ENCODE assay signal across 1 cellular context in genomic region chr3:50519471-50520089, GRCh38.
A peak's percentile ranks its signal among the peaks of the same experiment; 100 is the strongest.
TF ChIP-seq lines count a peak whose summit lies in the region.

No MANE protein-coding gene starts in this region.

TF ChIP-seq in GM12878, 131 proteins besides CTCF, POLR2A, EP300 and RAD21:
- TF ChIP-seq TARDBP (IDR thresholded peaks at IDR 0.05; ENCODE audit: borderline replicate concordance) (no peak), SMC3 (IDR thresholded peaks at IDR 0.05; ENCODE audit: borderline replicate concordance, low read length) (peak; percentile 87), IKZF1 (conservative IDR thresholded peaks at IDR 0.05) (peak; percentile 30; the same call in 1 of the 2 replicates), NFIC (IDR thresholded peaks at IDR 0.05; ENCODE audit: low read depth, low read length) (no peak)
- TF ChIP-seq, protein P1, sequence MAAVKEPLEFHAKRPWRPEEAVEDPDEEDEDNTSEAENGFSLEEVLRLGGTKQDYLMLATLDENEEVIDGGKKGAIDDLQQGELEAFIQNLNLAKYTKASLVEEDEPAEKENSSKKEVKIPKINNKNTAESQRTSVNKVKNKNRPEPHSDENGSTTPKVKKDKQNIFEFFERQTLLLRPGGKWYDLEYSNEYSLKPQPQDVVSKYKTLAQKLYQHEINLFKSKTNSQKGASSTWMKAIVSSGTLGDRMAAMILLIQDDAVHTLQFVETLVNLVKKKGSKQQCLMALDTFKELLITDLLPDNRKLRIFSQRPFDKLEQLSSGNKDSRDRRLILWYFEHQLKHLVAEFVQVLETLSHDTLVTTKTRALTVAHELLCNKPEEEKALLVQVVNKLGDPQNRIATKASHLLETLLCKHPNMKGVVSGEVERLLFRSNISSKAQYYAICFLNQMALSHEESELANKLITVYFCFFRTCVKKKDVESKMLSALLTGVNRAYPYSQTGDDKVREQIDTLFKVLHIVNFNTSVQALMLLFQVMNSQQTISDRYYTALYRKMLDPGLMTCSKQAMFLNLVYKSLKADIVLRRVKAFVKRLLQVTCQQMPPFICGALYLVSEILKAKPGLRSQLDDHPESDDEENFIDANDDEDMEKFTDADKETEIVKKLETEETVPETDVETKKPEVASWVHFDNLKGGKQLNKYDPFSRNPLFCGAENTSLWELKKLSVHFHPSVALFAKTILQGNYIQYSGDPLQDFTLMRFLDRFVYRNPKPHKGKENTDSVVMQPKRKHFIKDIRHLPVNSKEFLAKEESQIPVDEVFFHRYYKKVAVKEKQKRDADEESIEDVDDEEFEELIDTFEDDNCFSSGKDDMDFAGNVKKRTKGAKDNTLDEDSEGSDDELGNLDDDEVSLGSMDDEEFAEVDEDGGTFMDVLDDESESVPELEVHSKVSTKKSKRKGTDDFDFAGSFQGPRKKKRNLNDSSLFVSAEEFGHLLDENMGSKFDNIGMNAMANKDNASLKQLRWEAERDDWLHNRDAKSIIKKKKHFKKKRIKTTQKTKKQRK (IDR thresholded peaks at IDR 0.05; ENCODE audit: low read depth, low read length): no peak
